9 cellular contexts compared by ENCODE assay signal in the genomic region with DNA sequence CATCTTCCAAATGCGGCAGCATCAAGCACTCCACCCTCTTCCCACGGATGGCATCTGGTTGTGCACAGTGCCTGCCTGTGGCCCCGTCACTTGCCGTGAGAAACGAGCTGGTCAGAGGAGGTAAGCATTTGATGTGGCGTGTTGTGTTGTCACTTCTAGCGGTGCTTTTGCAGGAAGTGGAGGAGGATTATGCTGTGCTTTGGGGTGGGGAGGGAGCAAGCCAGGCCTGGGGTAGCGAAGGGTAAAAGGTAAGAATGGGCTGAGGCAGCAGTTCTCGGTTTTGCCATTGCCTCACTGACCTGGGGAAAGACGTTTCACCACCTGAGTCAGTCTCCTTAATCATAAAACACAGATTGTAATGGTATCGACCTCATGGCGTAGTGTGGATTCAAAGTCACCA. TPM values are rescaled to one million over a fixed set of nuclear protein-coding genes. Genes with fewer than 3 reads are reported as not detected.
DNase-seq lines count a peak whose midpoint lies in the region; ATAC-seq and TF ChIP-seq lines count a peak whose summit lies in the region.
"Had no signal": no experiment of that assay in that cellular context is flagged by ENCODE, and none has a peak within 500 bp of the region (broad histone marks: within the 10 kb centered on the region; RNA-seq: fewer than 3 reads in every experiment).

No MANE protein-coding gene starts in this region.

- no peak for TF ChIP-seq POLR2A in NB4 (IDR thresholded peaks at IDR 0.05; ENCODE audit: extremely low read depth, insufficient read length)

- H3K4me1 Mint-ChIP-seq in glutamatergic neuron (ENCODE audit: low read depth, unreplicated experiment): peaks cover 17% of the 10 kb centered on the region

- H3K27ac Mint-ChIP-seq in glutamatergic neuron (ENCODE audit: unreplicated experiment): peak overlapping the region; percentile 53

- H3K36me3 Mint-ChIP-seq in glutamatergic neuron (ENCODE audit: unreplicated experiment): peaks cover 6% of the 10 kb centered on the region

- no peak overlapping the region for H3K4me3 ChIP-seq in NB4 (ENCODE audit: low read depth, low read length)

- no peak overlapping the region for H3K4me3 Mint-ChIP-seq in glutamatergic neuron (ENCODE audit: unreplicated experiment)

- TF ChIP-seq CTCF in NB4 (IDR thresholded peaks at IDR 0.05; ENCODE audit: low read depth, low read length): no peak
- no peak for TF ChIP-seq CTCF in glutamatergic neuron (IDR thresholded peaks at IDR 0.05; ENCODE audit: partially characterized antibody, unreplicated experiment)

- DNase-seq in NB4 (ENCODE audit: low read depth) (peak; percentile 53), glutamatergic neuron (no peak), OCI-M1 (lab: John Stamatoyannopoulos, UW) (no peak), cerebellar cortex (ENCODE audit: low spot score) (no peak), NCI-H1694 treated with DMSO at 0.1 percent for 48 hours (lab: John Stamatoyannopoulos, UW) (no peak)
- DNase-seq in activated CD8-positive, alpha-beta memory T cell treated with anti-CD3 and anti-CD28 coated beads, Interleukin-2, amount 50 U/mL, for 1 hour (ENCODE audit: extremely low read depth): peak; percentile 68
- peak; percentile 63 to 76 for DNase-seq in stimulated activated CD8-positive, alpha-beta memory T cell treated with anti-CD3 and anti-CD28 coated beads, Interleukin-15, amount 100 ng/mL, for 48 hours (ENCODE audit: low read depth in 2 of 2)

- peaks cover 40% of the 10 kb centered on the region for H3K9me3 Mint-ChIP-seq in glutamatergic neuron (ENCODE audit: unreplicated experiment)

- ATAC-seq in GM18858 (IDR thresholded peaks at IDR 0.05; ENCODE audit: unreplicated experiment): no peak

- H3K27me3 Mint-ChIP-seq in glutamatergic neuron (ENCODE audit: unreplicated experiment): peaks cover 19% of the 10 kb centered on the region

RNA-seq across cellular contexts. Expression of a gene that starts 2.3 kb away (rescaled TPM):
- 108 TPM for total RNA-seq in glutamatergic neuron (ENCODE audit: unreplicated experiment)

RNA-seq across cellular contexts. Expression of a gene that starts 30.7 kb away (rescaled TPM):
- total RNA-seq in glutamatergic neuron (ENCODE audit: unreplicated experiment): 24.8 TPM

RNA-seq across cellular contexts. Expression of a gene that starts 44.9 kb away (rescaled TPM):
- not detected for total RNA-seq in glutamatergic neuron (ENCODE audit: unreplicated experiment)
- total RNA-seq: subcutaneous adipose tissue had no signal

Comparison
In these comparisons a context has a peak if more than half of its experiments do, and no peak if none do; other contexts are left out.
1. DNase-seq: peak in NB4 (single experiment), activated CD8-positive, alpha-beta memory T cell treated with anti-CD3 and anti-CD28 coated beads, Interleukin-2, amount 50 U/mL, for 1 hour (single experiment) and stimulated activated CD8-positive, alpha-beta memory T cell treated with anti-CD3 and anti-CD28 coated beads, Interleukin-15, amount 100 ng/mL, for 48 hours (2 of 2); none in glutamatergic neuron (single experiment), OCI-M1 (single experiment), cerebellar cortex (single experiment) and NCI-H1694 treated with DMSO at 0.1 percent for 48 hours (single experiment).